22 cellular contexts compared by ENCODE assay signal in genomic region chr6:31889331-31889972, GRCh38. TPM values are rescaled to one million over a fixed set of nuclear protein-coding genes. Genes with fewer than 3 reads are reported as not detected.
"Had no signal": no experiment of that assay in that cellular context is flagged by ENCODE, and none has a peak within 500 bp of the region (broad histone marks: within the 10 kb centered on the region; RNA-seq: fewer than 3 reads in every experiment).

No MANE protein-coding gene starts in this region.

- H3K4me3 ChIP-seq: breast epithelium, Peyer's patch had no signal

- DNase-seq: activated CD4-positive, alpha-beta memory T cell treated with anti-CD3 and anti-CD28 coated beads for 36 hours; MM.1S; NCI-H1105; NCI-H1436 treated with DMSO at 0.1 percent for 48 hours; NCI-H187; NCI-H2081; NCI-H510A treated with DMSO at 0.1 percent for 48 hours; NK-92 treated with Interleukin-12 subunit alpha and Interleukin-12 subunit beta, amount 100 ng/mL, for 24 hours; SHP77 treated with DMSO at 0.1 percent for 48 hours; SW 1271 had no signal

- H3K4me3 Mint-ChIP-seq: activated CD4-positive, alpha-beta memory T cell treated with anti-CD3 and anti-CD28 coated beads for 36 hours; activated CD4-positive, alpha-beta T cell treated with anti-CD3 and anti-CD28 coated beads, Interleukin-2, amount 10 ng/mL, durations not matched to agents 7 days and 5 days; activated naive CD4-positive, alpha-beta T cell treated with anti-CD3 and anti-CD28 coated beads, Interleukin-2, amount 10 ng/mL, durations not matched to agents 7 days and 5 days; activated naive CD8-positive, alpha-beta T cell treated with anti-CD3 and anti-CD28 coated beads, Interleukin-2, amount 10 ng/mL, durations not matched to agents 7 days and 5 days; activated T-cell treated with anti-CD3 and anti-CD28 coated beads, Interleukin-2, amount 50 U/mL, for 72 hours; WTC11 had no signal

- H3K4me1 Mint-ChIP-seq: WTC11 had no signal

- H3K27ac ChIP-seq: Peyer's patch, RWPE1 had no signal

- H3K9me3 Mint-ChIP-seq: activated CD4-positive, alpha-beta memory T cell treated with anti-CD3 and anti-CD28 coated beads for 36 hours; activated CD4-positive, alpha-beta T cell treated with anti-CD3 and anti-CD28 coated beads, Interleukin-2, amount 10 ng/mL, durations not matched to agents 7 days and 5 days; activated naive CD4-positive, alpha-beta T cell treated with anti-CD3 and anti-CD28 coated beads, Interleukin-2, amount 10 ng/mL, durations not matched to agents 7 days and 5 days; activated naive CD8-positive, alpha-beta T cell treated with anti-CD3 and anti-CD28 coated beads, Interleukin-2, amount 10 ng/mL, durations not matched to agents 7 days and 5 days; activated T-cell treated with anti-CD3 and anti-CD28 coated beads, Interleukin-2, amount 50 U/mL, for 72 hours; activated T-helper 2 cell treated with anti-CD3 and anti-CD28 coated beads, Interferon-gamma antibody, Interleukin-2, Interleukin-4, amounts not matched to agents 10 μg/mL and 5 μg/mL and 100 μg/mL, durations not matched to agents 14 hours and 24 hours and 36 hours; WTC11 had no signal

- H3K27me3 Mint-ChIP-seq: activated CD4-positive, alpha-beta memory T cell treated with anti-CD3 and anti-CD28 coated beads for 36 hours; activated CD4-positive, alpha-beta T cell treated with anti-CD3 and anti-CD28 coated beads, Interleukin-2, amount 10 ng/mL, durations not matched to agents 7 days and 5 days; activated naive CD4-positive, alpha-beta T cell treated with anti-CD3 and anti-CD28 coated beads, Interleukin-2, amount 10 ng/mL, durations not matched to agents 7 days and 5 days; activated naive CD8-positive, alpha-beta T cell treated with anti-CD3 and anti-CD28 coated beads, Interleukin-2, amount 10 ng/mL, durations not matched to agents 7 days and 5 days had no signal

- H3K9me3 ChIP-seq: breast epithelium, Peyer's patch had no signal

- H3K4me1 ChIP-seq: breast epithelium, Peyer's patch had no signal

- H3K27me3 ChIP-seq: breast epithelium, Peyer's patch had no signal

- H3K27ac Mint-ChIP-seq: activated CD4-positive, alpha-beta memory T cell treated with anti-CD3 and anti-CD28 coated beads for 36 hours; activated CD4-positive, alpha-beta T cell treated with anti-CD3 and anti-CD28 coated beads, Interleukin-2, amount 10 ng/mL, durations not matched to agents 7 days and 5 days; activated naive CD4-positive, alpha-beta T cell treated with anti-CD3 and anti-CD28 coated beads, Interleukin-2, amount 10 ng/mL, durations not matched to agents 7 days and 5 days; activated naive CD8-positive, alpha-beta T cell treated with anti-CD3 and anti-CD28 coated beads, Interleukin-2, amount 10 ng/mL, durations not matched to agents 7 days and 5 days; activated T-cell treated with anti-CD3 and anti-CD28 coated beads, Interleukin-2, amount 50 U/mL, for 72 hours; activated T-helper 2 cell treated with anti-CD3 and anti-CD28 coated beads, Interferon-gamma antibody, Interleukin-2, Interleukin-4, amounts not matched to agents 10 μg/mL and 5 μg/mL and 100 μg/mL, durations not matched to agents 14 hours and 24 hours and 36 hours; WTC11 had no signal

RNA-seq across cellular contexts. Expression of gene SLC44A4, which starts 10.7 kb away (rescaled TPM):
- total RNA-seq: activated naive CD8-positive, alpha-beta T cell treated with anti-CD3 and anti-CD28 coated beads, Interleukin-2, amount 10 ng/mL, durations not matched to agents 7 days and 5 days; chondrocyte; SK-MEL-5; T-helper 1 cell treated with Interleukin-12 subunit alpha and Interleukin-12 subunit beta and Interleukin-4 antibody, amounts not matched to agents 30 ng/mL and 1 ng/mL, for 36 hours had no signal
